ENCODE assay signal across 12 cellular contexts in the genomic region with DNA sequence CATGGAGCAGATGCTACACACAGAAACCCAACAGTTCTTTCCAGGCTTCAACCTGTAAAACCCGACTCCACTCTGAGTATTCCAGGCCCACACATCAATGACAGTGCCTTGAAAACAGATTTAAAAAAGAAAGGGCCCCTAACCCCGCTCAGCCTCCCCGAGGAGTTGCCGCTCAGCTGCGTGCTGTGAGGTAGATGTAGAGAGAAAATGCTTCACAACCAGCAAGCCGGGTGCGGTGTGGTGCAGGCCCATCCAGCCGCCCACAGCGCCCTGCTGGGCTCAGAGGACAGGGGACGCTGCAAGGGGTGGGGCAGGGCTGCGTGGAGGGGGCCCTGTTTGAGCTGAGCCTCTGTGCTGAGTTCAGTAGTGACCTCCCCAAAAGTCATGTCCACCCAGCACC. TPM values are rescaled to one million over a fixed set of nuclear protein-coding genes. Genes with fewer than 3 reads are reported as not detected.
"Had no signal": no experiment of that assay in that cellular context is flagged by ENCODE, and none has a peak within 500 bp of the region (broad histone marks: within the 10 kb centered on the region; RNA-seq: fewer than 3 reads in every experiment).

No MANE protein-coding gene starts in this region.

RNA-seq across cellular contexts. Expression of gene TNFRSF13B, which starts 24.8 kb away (rescaled TPM):
- total RNA-seq: activated CD4-positive, alpha-beta memory T cell treated with anti-CD3 and anti-CD28 coated beads for 36 hours; activated CD4-positive, alpha-beta T cell treated with anti-CD3 and anti-CD28 coated beads, Interleukin-2, amount 10 ng/mL, durations not matched to agents 24 days and 14 days; activated CD8-positive, alpha-beta memory T cell treated with anti-CD3 and anti-CD28 coated beads for 36 hours; activated CD8-positive, alpha-beta T cell treated with anti-CD3 and anti-CD28 coated beads for 36 hours; activated naive CD8-positive, alpha-beta T cell treated with anti-CD3 and anti-CD28 coated beads, Interleukin-2, amount 10 ng/mL, durations not matched to agents 7 days and 5 days; activated T-cell treated with anti-CD3 and anti-CD28 coated beads, Interleukin-2, amount 50 U/mL, for 72 hours; activated T-helper 1 cell treated with anti-CD3 and anti-CD28 coated beads, Interleukin-12 subunit alpha, Interleukin-12 subunit beta, Interleukin-2, Interleukin-4 antibody, amounts not matched to agents 30 ng/mL and 10 ng/mL and 1 ng/mL, durations not matched to agents 14 hours and 24 hours and 36 hours; activated T-helper 17 cell treated with anti-CD3 and anti-CD28 coated beads, Interleukin-2, amount 50 U/mL, for 72 hours; ascending aorta; bronchial epithelial cell; cardiac muscle cell; cerebellum had no signal
- polyA plus RNA-seq: cardiac muscle cell had no signal
